Comparison of ENCODE assay signal across 23 cellular contexts in the genomic region with DNA sequence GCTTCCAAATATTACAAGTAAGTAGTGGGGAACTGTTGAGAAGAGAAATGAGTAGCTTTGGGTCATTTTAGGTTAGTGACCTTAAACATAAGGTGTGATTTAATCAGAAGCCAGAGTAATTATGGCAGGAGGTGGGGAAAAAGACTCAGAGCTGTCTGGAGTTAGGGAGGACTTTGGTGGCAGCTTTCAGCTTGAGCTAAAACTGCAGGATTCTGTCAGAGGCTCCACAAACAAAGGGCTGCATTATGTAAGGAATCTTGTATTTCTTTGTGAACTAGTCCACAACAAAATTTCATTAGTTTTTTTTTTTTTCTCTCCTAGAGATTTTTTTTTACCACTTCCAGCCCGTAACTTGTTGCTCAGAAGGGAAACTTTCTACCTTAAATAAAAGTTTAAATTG.
"Had no signal": no experiment of that assay in that cellular context is flagged by ENCODE, and none has a peak within 500 bp of the region (broad histone marks: within the 10 kb centered on the region; RNA-seq: fewer than 3 reads in every experiment).

No MANE protein-coding gene starts in this region.

- FAIRE-seq: endothelial cell of umbilical vein, kidney, pancreas, TTC549 had no signal

- ATAC-seq: activated CD8-positive, alpha-beta T cell treated with anti-CD3 and anti-CD28 coated beads, Interleukin-2, amount 10 ng/mL, durations not matched to agents 7 days and 5 days; activated naive CD4-positive, alpha-beta T cell treated with anti-CD3 and anti-CD28 coated beads, Interleukin-2, amount 50 U/mL, for 72 hours; naive thymus-derived CD8-positive, alpha-beta T cell; pancreas had no signal

- H3K4me1 ChIP-seq: ascending aorta, esophagus squamous epithelium had no signal

- H3K9me3 ChIP-seq: adrenal gland, neutrophil, pancreas, thyroid gland had no signal

- H3K36me3 ChIP-seq: adrenal gland, ascending aorta, brain microvascular endothelial cell, esophagus squamous epithelium, neutrophil, pancreas, thyroid gland, WERI-Rb-1 had no signal

- DNase-seq: activated CD4-positive, alpha-beta T cell treated with anti-CD3 and anti-CD28 coated beads, Interleukin-2, amount 50 U/mL, for 1 hour; activated CD4-positive, CD25-positive, alpha-beta regulatory T cell treated with anti-CD3 and anti-CD28 coated beads, Interleukin-2, amount 50 U/mL, for 72 hours; activated CD8-positive, alpha-beta T cell treated with anti-CD3 and anti-CD28 coated beads, Interleukin-2, amount 10 ng/mL, durations not matched to agents 7 days and 5 days; activated gamma-delta T cell treated with Interleukin-2 at 50 U/mL for 16 hours; activated T-cell treated with anti-CD3 and anti-CD28 coated beads, Interleukin-2, amount 50 U/mL, for 1 hour; adrenal gland; brain microvascular endothelial cell; effector memory CD4-positive, alpha-beta T cell; esophagus squamous epithelium; kidney; naive thymus-derived CD8-positive, alpha-beta T cell; pancreas; stimulated activated CD4-positive, alpha-beta T cell treated with anti-CD3 and anti-CD28 coated beads, Interleukin-4, amount 100 ng/mL, for 24 hours; stimulated activated naive CD4-positive, alpha-beta T cell treated with Interleukin-2 at 50 U/mL for 16 hours; T-helper 1 cell; thyroid gland; WERI-Rb-1 had no signal

- H3K4me3 ChIP-seq: adrenal gland, ascending aorta, esophagus squamous epithelium, lung, pancreas, thyroid gland had no signal

- H3K27me3 ChIP-seq: adrenal gland, ascending aorta, brain microvascular endothelial cell, esophagus squamous epithelium, neutrophil, pancreas, thyroid gland had no signal
